22 cellular contexts compared by ENCODE assay signal in the genomic region with DNA sequence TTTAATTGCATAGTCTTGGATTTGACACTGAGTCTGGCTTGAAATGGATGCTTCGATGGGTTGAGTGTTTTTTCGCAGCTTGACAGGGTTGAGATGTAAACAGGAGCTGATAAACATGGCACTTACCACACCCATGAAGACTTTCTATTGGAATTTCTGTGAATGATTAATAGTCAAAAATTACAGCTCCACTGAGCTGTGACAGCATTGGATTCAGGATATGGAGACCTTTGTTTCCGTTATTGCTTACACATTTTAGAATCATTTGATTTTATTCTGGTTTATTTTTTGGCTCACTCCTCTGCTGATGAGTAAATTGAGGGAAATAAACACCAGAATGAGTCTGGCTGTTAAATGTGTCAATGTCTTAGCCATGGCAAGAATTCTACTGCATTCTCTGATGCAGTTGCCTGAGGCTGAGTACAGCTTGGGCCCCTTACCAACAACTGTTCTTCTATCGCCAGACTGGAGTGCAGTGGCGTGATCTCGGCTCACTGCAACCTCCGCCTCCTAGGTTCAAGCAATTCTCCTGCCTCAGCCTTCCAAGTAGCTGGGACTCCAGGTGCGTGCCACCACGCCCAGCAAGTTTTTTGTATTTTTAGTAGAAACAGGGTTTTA.
DNase-seq lines count a peak whose midpoint lies in the region; ATAC-seq and TF ChIP-seq lines count a peak whose summit lies in the region.
"Had no signal": no experiment of that assay in that cellular context is flagged by ENCODE, and none has a peak within 500 bp of the region (broad histone marks: within the 10 kb centered on the region; RNA-seq: fewer than 3 reads in every experiment).

No MANE protein-coding gene starts in this region.

- H3K27ac ChIP-seq in mesenchymal stem cell (ENCODE audit: low read length, poor library complexity, severe bottlenecking) = peak overlapping the region; percentile 83
- H3K27ac ChIP-seq: 22Rv1 had no signal

- no peak overlapping the region for H3K4me3 ChIP-seq in mesenchymal stem cell (ENCODE audit: insufficient read depth in 1 of 2, low read depth in 1 of 2, low read length in 2 of 2)

- intact Hi-C loops in activated CD4-positive, alpha-beta T cell treated with anti-CD3 and anti-CD28 coated beads, Interleukin-2, amount 10 ng/mL, durations not matched to agents 24 days and 14 days (cut with micrococcal nuclease) = no loop called here

- no peak for ATAC-seq in WTC11
- ATAC-seq in HG02623 (IDR thresholded peaks at IDR 0.05; ENCODE audit: unreplicated experiment) = no peak
- ATAC-seq: HepG2 had no signal

- TF ChIP-seq CTCF in WTC11 (IDR thresholded peaks at IDR 0.05) = no peak
- no peak for TF ChIP-seq CTCF in chondrocyte (IDR thresholded peaks at IDR 0.05)

- H3K4me1 ChIP-seq in mesenchymal stem cell (ENCODE audit: control insufficient read depth, insufficient read depth, low read depth, low read length) = peaks cover 7% of the 10 kb centered on the region
- H3K4me1 ChIP-seq: BE2C had no signal

- H3K4ac ChIP-seq in mesenchymal stem cell (ENCODE audit: low read depth in 1 of 2, low read length in 2 of 2) = no peak overlapping the region

- peak overlapping the region; percentile 46 for H3K4me2 ChIP-seq in mesenchymal stem cell (ENCODE audit: low read length, poor library complexity, severe bottlenecking)

- no peaks in the 10 kb centered on the region for H3K36me3 ChIP-seq in mesenchymal stem cell (ENCODE audit: control insufficient read depth in 1 of 2, insufficient read depth in 2 of 2, low read depth in 1 of 2, low read length in 2 of 2)
- H3K36me3 ChIP-seq: BE2C had no signal

- no peak overlapping the region for H3K27ac Mint-ChIP-seq in activated CD4-positive, alpha-beta T cell treated with anti-CD3 and anti-CD28 coated beads, Interleukin-2, amount 10 ng/mL, durations not matched to agents 24 days and 14 days
- no peak overlapping the region for H3K27ac Mint-ChIP-seq in activated CD4-positive, alpha-beta T cell treated with anti-CD3 and anti-CD28 coated beads, Interleukin-2, amount 10 ng/mL, durations not matched to agents 7 days and 5 days
- peak overlapping the region; percentile 78; the same call in 1 of the 2 replicates for H3K27ac Mint-ChIP-seq in WTC11
- H3K27ac Mint-ChIP-seq in chondrocyte (ENCODE audit: unreplicated experiment) = no peak overlapping the region
- H3K27ac Mint-ChIP-seq: CD4-positive, CD25-positive, alpha-beta regulatory T cell had no signal

- CTCF ChIA-PET in activated CD4-positive, alpha-beta T cell treated with anti-CD3 and anti-CD28 coated beads, Interleukin-2, amount 10 ng/mL, durations not matched to agents 7 days and 5 days (lab: Charles Lee) = interaction anchor here (0.6 kb wide), 1 partner anchor 14 kb away, joined by 3 read pairs; no protein-coding TSS in a partner anchor
- CTCF ChIA-PET in WTC11 (lab: Charles Lee) = no interaction called here

- H2BK15ac ChIP-seq in mesenchymal stem cell (ENCODE audit: low read depth, poor library complexity, severe bottlenecking) = no peak overlapping the region

- H3K4me3 Mint-ChIP-seq in activated CD4-positive, alpha-beta T cell treated with anti-CD3 and anti-CD28 coated beads, Interleukin-2, amount 10 ng/mL, durations not matched to agents 24 days and 14 days = no peak overlapping the region
- H3K4me3 Mint-ChIP-seq in activated CD4-positive, alpha-beta T cell treated with anti-CD3 and anti-CD28 coated beads, Interleukin-2, amount 10 ng/mL, durations not matched to agents 7 days and 5 days = no peak overlapping the region
- H3K4me3 Mint-ChIP-seq in WTC11 = no peak overlapping the region
- no peak overlapping the region for H3K4me3 Mint-ChIP-seq in chondrocyte (ENCODE audit: unreplicated experiment)
- H3K4me3 Mint-ChIP-seq: CD4-positive, CD25-positive, alpha-beta regulatory T cell had no signal

- H3K23ac ChIP-seq in mesenchymal stem cell (ENCODE audit: low read length in 2 of 2) = no peak overlapping the region

- POLR2A ChIA-PET in activated CD4-positive, alpha-beta T cell treated with anti-CD3 and anti-CD28 coated beads, Interleukin-2, amount 10 ng/mL, durations not matched to agents 7 days and 5 days (lab: Charles Lee) = no interaction called here
- POLR2A ChIA-PET in WTC11 (lab: Charles Lee) = no interaction called here

- H3K4me1 Mint-ChIP-seq in activated CD4-positive, alpha-beta T cell treated with anti-CD3 and anti-CD28 coated beads, Interleukin-2, amount 10 ng/mL, durations not matched to agents 24 days and 14 days = peaks cover 15% of the 10 kb centered on the region
- no peaks in the 10 kb centered on the region for H3K4me1 Mint-ChIP-seq in activated CD4-positive, alpha-beta T cell treated with anti-CD3 and anti-CD28 coated beads, Interleukin-2, amount 10 ng/mL, durations not matched to agents 7 days and 5 days
- H3K4me1 Mint-ChIP-seq in WTC11 = peaks cover 44% of the 10 kb centered on the region
- H3K4me1 Mint-ChIP-seq in chondrocyte (ENCODE audit: low read depth) = peaks cover 43% of the 10 kb centered on the region
- H3K4me1 Mint-ChIP-seq: CD4-positive, CD25-positive, alpha-beta regulatory T cell had no signal

- H2AK5ac ChIP-seq in mesenchymal stem cell (ENCODE audit: low read length, severe bottlenecking) = no peak overlapping the region

- no peak overlapping the region for H2BK12ac ChIP-seq in mesenchymal stem cell (ENCODE audit: low read length in 2 of 2)

- 86% methylated on average over 9 of the region's 9 CpGs for WGBS in mesenchymal stem cell

- H4K8ac ChIP-seq in mesenchymal stem cell (ENCODE audit: low read length) = no peak overlapping the region

- H2BK5ac ChIP-seq in mesenchymal stem cell (ENCODE audit: low read depth, low read length, poor library complexity, severe bottlenecking) = no peak overlapping the region

- no peaks in the 10 kb centered on the region for H3K36me3 Mint-ChIP-seq in activated CD4-positive, alpha-beta T cell treated with anti-CD3 and anti-CD28 coated beads, Interleukin-2, amount 10 ng/mL, durations not matched to agents 24 days and 14 days (ENCODE audit: low read depth)
- no peaks in the 10 kb centered on the region for H3K36me3 Mint-ChIP-seq in activated CD4-positive, alpha-beta T cell treated with anti-CD3 and anti-CD28 coated beads, Interleukin-2, amount 10 ng/mL, durations not matched to agents 7 days and 5 days (ENCODE audit: low read depth)
- no peaks in the 10 kb centered on the region for H3K36me3 Mint-ChIP-seq in WTC11
- H3K36me3 Mint-ChIP-seq in chondrocyte (ENCODE audit: low read depth) = no peaks in the 10 kb centered on the region
- H3K36me3 Mint-ChIP-seq: CD4-positive, CD25-positive, alpha-beta regulatory T cell had no signal

- H2AFZ ChIP-seq in mesenchymal stem cell (ENCODE audit: low read depth, low read length) = no peak overlapping the region

- H3K79me1 ChIP-seq in mesenchymal stem cell (replicated peaks; ENCODE audit: low read length, poor library complexity, severe bottlenecking) = no peaks in the 10 kb centered on the region

- no peak overlapping the region for H3K14ac ChIP-seq in mesenchymal stem cell (ENCODE audit: low read length in 2 of 2)

- H3K9ac ChIP-seq in mesenchymal stem cell (ENCODE audit: low read length) = no peak overlapping the region

- H4K91ac ChIP-seq in mesenchymal stem cell (ENCODE audit: low read length) = no peak overlapping the region

- no peaks in the 10 kb centered on the region for H3K9me3 ChIP-seq in mesenchymal stem cell (ENCODE audit: control insufficient read depth, low read length)
- H3K9me3 ChIP-seq: BE2C had no signal

- H2BK120ac ChIP-seq in mesenchymal stem cell (ENCODE audit: low read depth, low read length) = no peak overlapping the region

- peaks cover 10% of the 10 kb centered on the region for H3K9me3 Mint-ChIP-seq in activated CD4-positive, alpha-beta T cell treated with anti-CD3 and anti-CD28 coated beads, Interleukin-2, amount 10 ng/mL, durations not matched to agents 24 days and 14 days
- H3K9me3 Mint-ChIP-seq in activated CD4-positive, alpha-beta T cell treated with anti-CD3 and anti-CD28 coated beads, Interleukin-2, amount 10 ng/mL, durations not matched to agents 7 days and 5 days = no peaks in the 10 kb centered on the region
- peaks cover 9% of the 10 kb centered on the region for H3K9me3 Mint-ChIP-seq in WTC11
- peaks cover 4% of the 10 kb centered on the region for H3K9me3 Mint-ChIP-seq in chondrocyte (ENCODE audit: low read depth)

- no peaks in the 10 kb centered on the region for H3K27me3 ChIP-seq in mesenchymal stem cell (ENCODE audit: control insufficient read depth in 1 of 2, insufficient read depth in 1 of 2, low read length in 2 of 2)
- H3K27me3 ChIP-seq: BE2C had no signal

- no peaks in the 10 kb centered on the region for H3K27me3 Mint-ChIP-seq in activated CD4-positive, alpha-beta T cell treated with anti-CD3 and anti-CD28 coated beads, Interleukin-2, amount 10 ng/mL, durations not matched to agents 24 days and 14 days
- peaks cover 2% of the 10 kb centered on the region for H3K27me3 Mint-ChIP-seq in activated CD4-positive, alpha-beta T cell treated with anti-CD3 and anti-CD28 coated beads, Interleukin-2, amount 10 ng/mL, durations not matched to agents 7 days and 5 days
- H3K27me3 Mint-ChIP-seq in WTC11 (ENCODE audit: low read depth) = no peaks in the 10 kb centered on the region
- H3K27me3 Mint-ChIP-seq in chondrocyte (ENCODE audit: low read depth) = no peaks in the 10 kb centered on the region
- H3K27me3 Mint-ChIP-seq: CD4-positive, CD25-positive, alpha-beta regulatory T cell had no signal

- peak; percentile 41 for DNase-seq in activated CD4-positive, alpha-beta T cell treated with anti-CD3 and anti-CD28 coated beads, Interleukin-2, amount 10 ng/mL, durations not matched to agents 24 days and 14 days
- DNase-seq in activated CD4-positive, alpha-beta T cell treated with anti-CD3 and anti-CD28 coated beads, Interleukin-2, amount 10 ng/mL, durations not matched to agents 7 days and 5 days = no peak
- no peak for DNase-seq in WTC11 (ENCODE audit: low spot score)
- no peak for DNase-seq in mesenchymal stem cell
- DNase-seq in chondrocyte (ENCODE audit: low spot score) = no peak
- no peak for DNase-seq in T1000 (lab: John Stamatoyannopoulos, UW)
- no peak for DNase-seq in NCI-H1092 (lab: John Stamatoyannopoulos, UW)
- DNase-seq: BE2C; CD4-positive, CD25-positive, alpha-beta regulatory T cell; COR-L47; DMS153; EL; GOT3; KG1; NCI-H1436; NCI-H2029; NCI-H2171 treated with DMSO at 0.1 percent for 48 hours; NK-92 treated with Interleukin-12 subunit alpha and Interleukin-12 subunit beta, amount 100 ng/mL, for 24 hours; Right ventricle myocardium superior had no signal

- H3K18ac ChIP-seq in mesenchymal stem cell (ENCODE audit: low read depth in 1 of 2, low read length in 2 of 2) = no peak overlapping the region

TF ChIP-seq in WTC11, 78 proteins besides CTCF, POLR2A, EP300 and RAD21 (continues in another document):
- no peak for TF ChIP-seq GRHL2 (CRISPR knock-in tag; IDR thresholded peaks at IDR 0.05; ENCODE audit: insufficient replicate concordance, severe bottlenecking)
